In genomic region chr5:91641730-91642350, GRCh38 we compare ENCODE assay signal across 8 cellular contexts.
A peak's percentile ranks its signal among the peaks of the same experiment; 100 is the strongest.
DNase-seq lines count a peak whose midpoint lies in the region; ATAC-seq and TF ChIP-seq lines count a peak whose summit lies in the region.

No MANE protein-coding gene starts in this region.

- ATAC-seq in GM21360 (IDR thresholded peaks at IDR 0.05; ENCODE audit: unreplicated experiment) (peak; percentile 59), HG03135 (IDR thresholded peaks at IDR 0.05; ENCODE audit: unreplicated experiment) (no peak)

- H3K9me3 Mint-ChIP-seq in immature natural killer cell: no peaks in the 10 kb centered on the region

- TF ChIP-seq CTCF in C4-2B (conservative IDR thresholded peaks at IDR 0.05) (peak; percentile 75), WI38 (IDR thresholded peaks at IDR 0.05; ENCODE audit: low read depth, low read length) (peak; percentile 21; the same call in 1 of the 2 replicates)

- H3K36me3 Mint-ChIP-seq in immature natural killer cell: no peaks in the 10 kb centered on the region

- H3K4me3 ChIP-seq in WI38 (ENCODE audit: low read depth, low read length): no peak overlapping the region

- H3K27ac Mint-ChIP-seq in immature natural killer cell: no peak overlapping the region

- peaks cover 2 to 9% (median 4%) of the 10 kb centered on the region in 3 donors for H3K27me3 Mint-ChIP-seq in immature natural killer cell (ENCODE audit: low read depth in 3 of 3)

- H3K4me1 Mint-ChIP-seq in immature natural killer cell: no peaks in the 10 kb centered on the region

- H3K27ac ChIP-seq in C4-2B: no peak overlapping the region

- no peak overlapping the region for H3K4me3 Mint-ChIP-seq in immature natural killer cell

- DNase-seq in NCI-H1105 (lab: John Stamatoyannopoulos, UW) (peak; percentile 6), immature natural killer cell (peak; percentile 8 to 29 (median 12)), GOT3 (lab: John Stamatoyannopoulos, UW) (no peak)
- no peak for DNase-seq in activated T-cell treated with anti-CD3 and anti-CD28 coated beads, Interleukin-2, amount 50 U/mL, for 1 hour

Comparison
In these comparisons a context has a peak if more than half of its experiments do, and no peak if none do; other contexts are left out.
1. DNase-seq: peak in NCI-H1105 (single experiment) and immature natural killer cell (3 of 3); none in GOT3 (single experiment) and activated T-cell treated with anti-CD3 and anti-CD28 coated beads, Interleukin-2, amount 50 U/mL, for 1 hour (single experiment).